ENCODE assay signal across 13 cellular contexts in the genomic region with DNA sequence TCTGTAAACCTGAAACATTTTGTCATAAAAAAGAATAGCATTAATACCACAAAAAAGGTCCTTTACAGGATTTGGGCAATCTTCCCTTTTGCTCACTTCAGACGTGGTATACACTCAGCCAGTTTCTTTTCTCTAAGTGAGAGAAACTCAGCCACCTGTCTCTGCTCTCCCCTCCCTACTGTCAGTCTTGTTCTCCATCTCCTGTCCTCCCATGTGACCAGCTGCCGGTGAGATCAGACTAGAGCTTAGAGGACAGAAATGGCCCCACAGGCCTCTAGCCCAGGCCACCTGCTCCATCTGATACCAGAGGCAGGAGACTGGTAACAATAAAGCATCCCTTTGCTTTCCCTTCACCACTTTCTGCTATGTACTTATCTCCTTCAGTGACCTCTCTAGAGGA. TPM values are rescaled to one million over a fixed set of nuclear protein-coding genes. Genes with fewer than 3 reads are reported as not detected.
DNase-seq lines count a peak whose midpoint lies in the region; ATAC-seq and TF ChIP-seq lines count a peak whose summit lies in the region.
"Had no signal": no experiment of that assay in that cellular context is flagged by ENCODE, and none has a peak within 500 bp of the region (broad histone marks: within the 10 kb centered on the region; RNA-seq: fewer than 3 reads in every experiment).

No MANE protein-coding gene starts in this region.

- H3K4me3 ChIP-seq in CD4-positive, CD25-positive, alpha-beta regulatory T cell (ENCODE audit: low read depth, low read length): no peak overlapping the region
- H3K4me3 ChIP-seq in Peyer's patch: no peak overlapping the region
- H3K4me3 ChIP-seq in foreskin fibroblast (ENCODE audit: low read depth in 1 of 2, low read length in 2 of 2): no peak overlapping the region
- H3K4me3 ChIP-seq: BLaER1 treated with 17β-estradiol and CSF1 and Interleukin-3, amounts not matched to agents 10 nM and 100 nM; sigmoid colon had no signal

- ATAC-seq in CD4-positive, CD25-positive, alpha-beta regulatory T cell (ENCODE audit: low read depth in 2 of 2): no peak
- peak; percentile 48 for ATAC-seq in GM18907 (IDR thresholded peaks at IDR 0.05; ENCODE audit: unreplicated experiment)
- ATAC-seq in HG02798 (IDR thresholded peaks at IDR 0.05; ENCODE audit: poor library complexity, unreplicated experiment): peak; percentile 87

- no peak for DNase-seq in CD4-positive, CD25-positive, alpha-beta regulatory T cell
- DNase-seq in NCI-H2171 (lab: John Stamatoyannopoulos, UW): peak; percentile 14
- DNase-seq in T-helper 9 cell: no peak
- no peak for DNase-seq in Peyer's patch
- no peak for DNase-seq in NCI-H748 treated with DMSO at 0.1 percent for 48 hours (lab: John Stamatoyannopoulos, UW)
- no peak for DNase-seq in foreskin fibroblast
- DNase-seq: head of caudate nucleus, HFFc6, sigmoid colon had no signal

- no peak for TF ChIP-seq CTCF in Peyer's patch (IDR thresholded peaks at IDR 0.05)
- no peak for TF ChIP-seq CTCF in foreskin fibroblast (IDR thresholded peaks at IDR 0.05; ENCODE audit: low read depth, low read length)

- H3K4me1 Mint-ChIP-seq in CD4-positive, CD25-positive, alpha-beta regulatory T cell: peaks cover 6 to 8% (median 6%) of the 10 kb centered on the region in 4 donors

- H3K9me3 Mint-ChIP-seq in CD4-positive, CD25-positive, alpha-beta regulatory T cell: no peaks in the 10 kb centered on the region
- H3K9me3 Mint-ChIP-seq: dendritic cell treated with granulocyte-macrophage colony-stimulating factor and Interleukin-4, amounts not matched to agents 40 ng/mL and 50 ng/mL, for 4 days; HFFc6 had no signal

- H3K27me3 ChIP-seq in CD4-positive, CD25-positive, alpha-beta regulatory T cell (ENCODE audit: control insufficient read depth, insufficient read depth, low read length): no peaks in the 10 kb centered on the region
- H3K27me3 ChIP-seq in Peyer's patch: no peaks in the 10 kb centered on the region
- H3K27me3 ChIP-seq: BLaER1 treated with 17β-estradiol and CSF1 and Interleukin-3, amounts not matched to agents 10 nM and 100 nM; sigmoid colon had no signal

- no peak overlapping the region for H3K27ac ChIP-seq in CD4-positive, CD25-positive, alpha-beta regulatory T cell (ENCODE audit: insufficient read depth, low read length, poor library complexity, severe bottlenecking)
- no peak overlapping the region for H3K27ac ChIP-seq in Peyer's patch
- H3K27ac ChIP-seq: BLaER1 treated with 17β-estradiol and CSF1 and Interleukin-3, amounts not matched to agents 10 nM and 100 nM; sigmoid colon had no signal

- peaks cover 10% of the 10 kb centered on the region for H3K36me3 ChIP-seq in CD4-positive, CD25-positive, alpha-beta regulatory T cell (ENCODE audit: control insufficient read depth, insufficient read depth, low read length)
- peaks cover 0 to 12% (median 0%) of the 10 kb centered on the region in 3 donors for H3K36me3 ChIP-seq in Peyer's patch

- peak overlapping the region; percentile 20 to 47 (median 30) for H3K27ac Mint-ChIP-seq in CD4-positive, CD25-positive, alpha-beta regulatory T cell
- H3K27ac Mint-ChIP-seq: dendritic cell treated with granulocyte-macrophage colony-stimulating factor and Interleukin-4, amounts not matched to agents 40 ng/mL and 50 ng/mL, for 4 days; HFFc6 had no signal

- no peaks in the 10 kb centered on the region for H3K9me3 ChIP-seq in CD4-positive, CD25-positive, alpha-beta regulatory T cell (ENCODE audit: control insufficient read depth in 2 of 2, low read length in 2 of 2)
- no peaks in the 10 kb centered on the region for H3K9me3 ChIP-seq in Peyer's patch
- H3K9me3 ChIP-seq: BLaER1 treated with 17β-estradiol and CSF1 and Interleukin-3, amounts not matched to agents 10 nM and 100 nM; sigmoid colon had no signal

- no peaks in the 10 kb centered on the region for H3K4me1 ChIP-seq in CD4-positive, CD25-positive, alpha-beta regulatory T cell (ENCODE audit: control insufficient read depth, insufficient read depth, low read length, poor library complexity, severe bottlenecking)
- no peaks in the 10 kb centered on the region for H3K4me1 ChIP-seq in Peyer's patch
- H3K4me1 ChIP-seq: BLaER1 treated with 17β-estradiol and CSF1 and Interleukin-3, amounts not matched to agents 10 nM and 100 nM; sigmoid colon had no signal

- no peak overlapping the region for H3K4me3 Mint-ChIP-seq in CD4-positive, CD25-positive, alpha-beta regulatory T cell
- H3K4me3 Mint-ChIP-seq: dendritic cell treated with granulocyte-macrophage colony-stimulating factor and Interleukin-4, amounts not matched to agents 40 ng/mL and 50 ng/mL, for 4 days; HFFc6 had no signal

- TF ChIP-seq POLR2A in Peyer's patch (IDR thresholded peaks at IDR 0.05): no peak

- peaks cover 26% of the 10 kb centered on the region for H3K36me3 Mint-ChIP-seq in CD4-positive, CD25-positive, alpha-beta regulatory T cell

- H3K27me3 Mint-ChIP-seq in CD4-positive, CD25-positive, alpha-beta regulatory T cell: no peaks in the 10 kb centered on the region
- H3K27me3 Mint-ChIP-seq: dendritic cell treated with granulocyte-macrophage colony-stimulating factor and Interleukin-4, amounts not matched to agents 40 ng/mL and 50 ng/mL, for 4 days had no signal

RNA-seq across cellular contexts. Expression of a gene that starts 34.9 kb away (rescaled TPM):
- 78.1 TPM for total RNA-seq in CD4-positive, CD25-positive, alpha-beta regulatory T cell
- polyA plus RNA-seq in CD4-positive, CD25-positive, alpha-beta regulatory T cell: 100 to 1,000 TPM; 158 to 210 (median 173) TPM
- total RNA-seq in Peyer's patch: 10 to 100 TPM; 14.0 to 54.5 (median 34.3) TPM

RNA-seq across cellular contexts. Expression of a gene that starts 35.2 kb away (rescaled TPM):
- 13.5 TPM for total RNA-seq in CD4-positive, CD25-positive, alpha-beta regulatory T cell
- polyA plus RNA-seq in CD4-positive, CD25-positive, alpha-beta regulatory T cell: 10 to 100 TPM in 1 of 4 donors, 1 to 10 TPM in 3; 3.4 to 11.6 (median 6.8) TPM
- total RNA-seq in Peyer's patch: 10 to 100 TPM in 1 of 4 donors, 1 to 10 TPM in 2, under 1 TPM in 1; 0.47 to 88.3 (median 3.5) TPM

Comparison
In these comparisons a context has a peak if more than half of its experiments do, and no peak if none do; other contexts are left out.
1. ATAC-seq: peak in GM18907 (single experiment) and HG02798 (single experiment); none in CD4-positive, CD25-positive, alpha-beta regulatory T cell (0 of 2).